Comparison of ENCODE assay signal across 35 cellular contexts in the genomic region with DNA sequence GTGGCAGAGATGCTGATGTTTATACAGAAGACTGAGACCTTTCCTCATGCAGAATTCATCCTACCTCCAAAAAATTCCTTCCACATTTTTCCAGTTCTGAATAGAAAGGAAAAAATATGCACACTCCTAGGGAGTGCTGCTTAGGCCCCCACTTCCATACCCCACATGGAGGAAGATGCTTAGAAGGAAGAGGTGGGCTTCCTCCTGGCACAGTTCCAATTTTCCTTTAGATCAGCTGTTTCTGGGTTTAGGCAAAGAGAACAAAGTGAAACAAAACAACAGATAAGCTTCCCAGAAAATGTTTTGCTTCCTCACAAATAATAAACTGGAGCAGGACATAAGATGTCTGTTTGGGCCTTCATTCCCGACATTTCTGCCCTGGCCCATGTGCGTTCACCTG.
A peak's percentile ranks its signal among the peaks of the same experiment; 100 is the strongest.
DNase-seq lines count a peak whose midpoint lies in the region; ATAC-seq, FAIRE-seq and TF ChIP-seq lines count a peak whose summit lies in the region.
"Had no signal": no experiment of that assay in that cellular context is flagged by ENCODE, and none has a peak within 500 bp of the region (broad histone marks: within the 10 kb centered on the region; RNA-seq: fewer than 3 reads in every experiment).

No MANE protein-coding gene starts in this region.

- H3K27me3 Mint-ChIP-seq in effector memory CD8-positive, alpha-beta T cell: peaks cover 4 to 10% of the 10 kb centered on the region in 2 donors
- H3K27me3 Mint-ChIP-seq: activated CD4-positive, alpha-beta T cell treated with anti-CD3 and anti-CD28 coated beads, Interleukin-2, amount 10 ng/mL, durations not matched to agents 24 days and 14 days; IgD-negative memory B cell; stimulated activated naive B cell treated with anti-CD40 and anti-IgM and Interleukin-4, amounts not matched to agents 10 μg/mL and 1 μg/mL and 100 μg/mL, for 72 hours had no signal

- no peak overlapping the region for H3K4me3 ChIP-seq in K562
- H3K4me3 ChIP-seq in HepG2 (replicated peaks in 1 of 3; ENCODE audit: insufficient read depth in 1 of 3, low read depth in 2 of 3, low read length in 3 of 3): no peak overlapping the region
- H3K4me3 ChIP-seq: body of pancreas, esophagus squamous epithelium, GM23338, pancreas had no signal

- TF ChIP-seq POLR2A in K562 (conservative IDR thresholded peaks at IDR 0.05) (no peak), HepG2 (IDR thresholded peaks at IDR 0.05; ENCODE audit: insufficient read depth in 1 of 2, low read depth in 2 of 2, low read length in 2 of 2) (no peak), GM12891 (IDR thresholded peaks at IDR 0.05; ENCODE audit: low read depth, low read length) (no peak)

- H4K20me1 ChIP-seq in K562 (replicated peaks; ENCODE audit: control insufficient read depth, insufficient read depth, low read length) (no peaks in the 10 kb centered on the region), HepG2 (ENCODE audit: insufficient read depth, low read length) (no peaks in the 10 kb centered on the region)

- H3K4me2 ChIP-seq in K562 (ENCODE audit: insufficient read depth, low read length) (no peak overlapping the region), HepG2 (ENCODE audit: low read depth, low read length) (no peak overlapping the region)
- H3K4me2 ChIP-seq: GM23338 had no signal

- no peak for TF ChIP-seq EP300 in K562 (IDR thresholded peaks at IDR 0.05; ENCODE audit: low read length)
- no peak for TF ChIP-seq EP300 in HepG2 (IDR thresholded peaks at IDR 0.05; ENCODE audit: low read depth in 2 of 2, low read length in 2 of 2)
- no peak for TF ChIP-seq EP300 in HepG2 (CRISPR knock-in tag; IDR thresholded peaks at IDR 0.05; ENCODE audit: borderline replicate concordance)

- FAIRE-seq in K562 (lab: Jason Lieb, UNC) (no peak), HepG2 (lab: Jason Lieb, UNC) (no peak), GM12891 (lab: Jason Lieb, UNC) (no peak)
- FAIRE-seq: colon, GM12892, pancreas had no signal

- CTCF ChIA-PET in K562 (lab: Yijun Ruan, JAX; ENCODE audit: low intra/inter-chr PET ratio): no interaction called here
- CTCF ChIA-PET in HepG2 (lab: Yijun Ruan, JAX; ENCODE audit: low intra/inter-chr PET ratio, low total read pairs): no interaction called here

- POLR2A ChIA-PET in K562 (lab: Yijun Ruan, JAX) (no interaction called here), HepG2 (lab: Yijun Ruan, JAX) (no interaction called here)

- TF ChIP-seq CTCF in K562 (IDR thresholded peaks at IDR 0.05 in 2 of 3, conservative IDR thresholded peaks at IDR 0.05 in 1 of 3; ENCODE audit: insufficient read depth in 2 of 3, low read depth in 1 of 3, low read length in 3 of 3) (no peak), HepG2 (CRISPR knock-in tag; IDR thresholded peaks at IDR 0.05) (no peak)

- H3K4me3 Mint-ChIP-seq in effector memory CD8-positive, alpha-beta T cell: no peak overlapping the region
- H3K4me3 Mint-ChIP-seq: activated CD4-positive, alpha-beta T cell treated with anti-CD3 and anti-CD28 coated beads, Interleukin-2, amount 10 ng/mL, durations not matched to agents 24 days and 14 days; activated T-cell treated with anti-CD3 and anti-CD28 coated beads, Interleukin-2, amount 50 U/mL, for 24 hours; CD8-positive, alpha-beta memory T cell; GM23338; IgD-negative memory B cell; natural killer cell treated with Interleukin-12 subunit alpha and Interleukin-12 subunit beta and Interleukin-15 and Interleukin-18, amount 100 ng/mL, for 72 hours; stimulated activated naive B cell treated with anti-CD40 and anti-IgM and Interleukin-4, amounts not matched to agents 10 μg/mL and 1 μg/mL and 100 μg/mL, for 72 hours had no signal

- ATAC-seq in K562: no peak
- ATAC-seq in HepG2: no peak
- no peak for ATAC-seq in HG02678 (IDR thresholded peaks at IDR 0.05; ENCODE audit: unreplicated experiment)
- ATAC-seq in effector memory CD8-positive, alpha-beta T cell (replicated peaks): no peak
- ATAC-seq: body of pancreas; GM23338; left colon; natural killer cell treated with Interleukin-12 subunit alpha and Interleukin-12 subunit beta and Interleukin-15 and Interleukin-18, amount 100 ng/mL, for 72 hours; pancreas; sciatic nerve; stimulated activated naive B cell treated with anti-CD40 and anti-IgM and Interleukin-4, amounts not matched to agents 10 μg/mL and 1 μg/mL and 100 μg/mL, for 72 hours had no signal

- BruUV-seq in K562 (replicated peaks; lab: Mats Ljungman, UMichigan): no TSS peak
- BruUV-seq in HepG2 (replicated peaks; lab: Mats Ljungman, UMichigan): TSS peak; percentile 18

- H3K27me3 ChIP-seq in K562 (ENCODE audit: control insufficient read depth in 2 of 2, insufficient read depth in 2 of 2, low read length in 2 of 2): peaks cover 4 to 19% of the 10 kb centered on the region in 2 experiments; a peak in 4 of 5 replicates
- H3K27me3 ChIP-seq in HepG2 (ENCODE audit: control insufficient read depth in 1 of 2, insufficient read depth in 2 of 2, low read length in 2 of 2): no peaks in the 10 kb centered on the region
- H3K27me3 ChIP-seq: body of pancreas, pancreas had no signal

- H3K9me3 ChIP-seq in K562 (replicated peaks; ENCODE audit: control insufficient read depth, insufficient read depth, low read depth, low read length) (no peaks in the 10 kb centered on the region), HepG2 (ENCODE audit: low read length) (no peaks in the 10 kb centered on the region)
- H3K9me3 ChIP-seq: body of pancreas, esophagus squamous epithelium, pancreas had no signal

- no peak overlapping the region for H3K27ac Mint-ChIP-seq in effector memory CD8-positive, alpha-beta T cell
- H3K27ac Mint-ChIP-seq: activated CD4-positive, alpha-beta T cell treated with anti-CD3 and anti-CD28 coated beads, Interleukin-2, amount 10 ng/mL, durations not matched to agents 24 days and 14 days; activated T-cell treated with anti-CD3 and anti-CD28 coated beads, Interleukin-2, amount 50 U/mL, for 24 hours; CD8-positive, alpha-beta memory T cell; GM23338; IgD-negative memory B cell; natural killer cell treated with Interleukin-12 subunit alpha and Interleukin-12 subunit beta and Interleukin-15 and Interleukin-18, amount 100 ng/mL, for 72 hours; stimulated activated naive B cell treated with anti-CD40 and anti-IgM and Interleukin-4, amounts not matched to agents 10 μg/mL and 1 μg/mL and 100 μg/mL, for 72 hours had no signal

- no peaks in the 10 kb centered on the region for H3K36me3 ChIP-seq in K562 (ENCODE audit: control insufficient read depth, insufficient read depth, low read length)
- H3K36me3 ChIP-seq in HepG2 (replicated peaks in 1 of 2; ENCODE audit: control insufficient read depth in 1 of 2, insufficient read depth in 2 of 2, low read length in 2 of 2): peaks cover 31 to 62% of the 10 kb centered on the region in 2 experiments
- H3K36me3 ChIP-seq: esophagus squamous epithelium, pancreas had no signal

- H2AFZ ChIP-seq in K562 (ENCODE audit: low read depth, low read length) (no peak overlapping the region), HepG2 (ENCODE audit: low read length) (no peak overlapping the region)
- H2AFZ ChIP-seq: GM23338 had no signal

- intact Hi-C loops in K562 (cut with micrococcal nuclease): no loop called here
- intact Hi-C loops in HepG2 (cut with micrococcal nuclease; ENCODE audit: unreplicated experiment): no loop called here

- H3K9me1 ChIP-seq in K562 (ENCODE audit: control insufficient read depth, insufficient read depth, low read length): no peaks in the 10 kb centered on the region

- DNase-seq in NCI-H82 (lab: John Stamatoyannopoulos, UW): peak; percentile 39
- DNase-seq in NCI-H82 treated with DMSO at 0.1 percent for 48 hours (lab: John Stamatoyannopoulos, UW; ENCODE audit: unreplicated experiment): no peak
- DNase-seq in K562 (ENCODE audit: extremely low read depth in 1 of 4, low spot score in 3 of 4): no peak
- DNase-seq in HepG2 (ENCODE audit: low spot score): no peak
- DNase-seq in substantia nigra (lab: John Stamatoyannopoulos, UW): no peak
- DNase-seq in GM12891 (ENCODE audit: insufficient read length, low spot score): no peak
- no peak for DNase-seq in effector memory CD8-positive, alpha-beta T cell
- DNase-seq: activated CD4-positive, alpha-beta T cell treated with anti-CD3 and anti-CD28 coated beads, Interleukin-2, amount 10 ng/mL, durations not matched to agents 24 days and 14 days; activated gamma-delta T cell treated with Interleukin-2 at 50 U/mL for 16 hours; activated T-cell treated with anti-CD3 and anti-CD28 coated beads, Interleukin-2, amount 50 U/mL, for 24 hours; body of pancreas; CD8-positive, alpha-beta memory T cell; esophagus squamous epithelium; foreskin melanocyte; left colon; NCI-H1092 treated with DMSO at 0.1 percent for 48 hours; NCI-H187 treated with DMSO at 0.1 percent for 48 hours; NCI-H2171 treated with DMSO at 0.1 percent for 48 hours; NCI-H510A treated with DMSO at 0.1 percent for 48 hours; NK-92 treated with Interleukin-12 subunit alpha and Interleukin-12 subunit beta, amount 100 ng/mL, for 24 hours; pancreas; SHP77; stimulated activated CD4-positive, alpha-beta T cell treated with anti-CD3 and anti-CD28 coated beads, Interleukin-4, amount 100 ng/mL, for 4 hours; stimulated activated naive B cell treated with anti-CD40 and anti-IgM and Interleukin-4, amounts not matched to agents 10 μg/mL and 1 μg/mL and 100 μg/mL, for 72 hours; SW 1271; T-helper 9 cell had no signal

- H3K79me2 ChIP-seq in K562 (ENCODE audit: control insufficient read depth, insufficient read depth, low read length) (no peaks in the 10 kb centered on the region), HepG2 (ENCODE audit: insufficient read depth, low read length) (peaks cover 10% of the 10 kb centered on the region)

- H3K27ac ChIP-seq in K562 (ENCODE audit: extremely low read depth, low read depth, low read length) (no peak overlapping the region), HepG2 (ENCODE audit: extremely low read length, insufficient read depth, low read length) (no peak overlapping the region), substantia nigra (ENCODE audit: low read depth, low read length, poor library complexity, severe bottlenecking) (peak overlapping the region; percentile 89)
- H3K27ac ChIP-seq: 22Rv1, body of pancreas, esophagus squamous epithelium, pancreas, VCaP had no signal

- H3K4me1 ChIP-seq in K562 (replicated peaks in 1 of 2; ENCODE audit: control insufficient read depth in 2 of 2, insufficient read depth in 2 of 2, low read length in 2 of 2): no peaks in the 10 kb centered on the region
- H3K4me1 ChIP-seq in HepG2 (ENCODE audit: insufficient read depth, low read length): peaks cover 32% of the 10 kb centered on the region

- in situ Hi-C loops in K562 (cut with MboI): no loop called here
- in situ Hi-C loops in HepG2 (cut with HindIII; ENCODE audit: extremely low pct_ligation_motif_present, low pct_unique_long_range_greater_than_20kb): no loop called here

- WGBS in K562 (ENCODE audit: insufficient coverage, low coverage, missing lambda C conversion rate): 0% methylated on average over 2 of the region's 2 CpGs
- WGBS in HepG2 (ENCODE audit: low lambda C conversion rate): 97% methylated on average over 2 of the region's 2 CpGs

- H3K9ac ChIP-seq in K562 (ENCODE audit: insufficient read depth in 1 of 2, low read depth in 2 of 2, low read length in 2 of 2): no peak overlapping the region
- H3K9ac ChIP-seq in HepG2 (ENCODE audit: insufficient read depth, low read depth, low read length): no peak overlapping the region

- H3K36me3 Mint-ChIP-seq in effector memory CD8-positive, alpha-beta T cell (ENCODE audit: insufficient read depth): no peaks in the 10 kb centered on the region
- H3K36me3 Mint-ChIP-seq: CD8-positive, alpha-beta memory T cell; natural killer cell treated with Interleukin-12 subunit alpha and Interleukin-12 subunit beta and Interleukin-15 and Interleukin-18, amount 100 ng/mL, for 72 hours had no signal

- H3K4me1 Mint-ChIP-seq in effector memory CD8-positive, alpha-beta T cell (ENCODE audit: low read depth in 2 of 2): no peaks in the 10 kb centered on the region
- H3K4me1 Mint-ChIP-seq: activated CD4-positive, alpha-beta T cell treated with anti-CD3 and anti-CD28 coated beads, Interleukin-2, amount 10 ng/mL, durations not matched to agents 24 days and 14 days; CD8-positive, alpha-beta memory T cell had no signal

- TF ChIP-seq RAD21 in K562 (CRISPR knock-in tag; conservative IDR thresholded peaks at IDR 0.05 in 1 of 2, IDR thresholded peaks at IDR 0.05 in 1 of 2) (no peak), HepG2 (CRISPR knock-in tag; IDR thresholded peaks at IDR 0.05) (no peak)

- H3K9me3 Mint-ChIP-seq in effector memory CD8-positive, alpha-beta T cell: no peaks in the 10 kb centered on the region
- H3K9me3 Mint-ChIP-seq: activated CD4-positive, alpha-beta T cell treated with anti-CD3 and anti-CD28 coated beads, Interleukin-2, amount 10 ng/mL, durations not matched to agents 24 days and 14 days; activated T-cell treated with anti-CD3 and anti-CD28 coated beads, Interleukin-2, amount 50 U/mL, for 24 hours; CD8-positive, alpha-beta memory T cell; GM23338; IgD-negative memory B cell; natural killer cell treated with Interleukin-12 subunit alpha and Interleukin-12 subunit beta and Interleukin-15 and Interleukin-18, amount 100 ng/mL, for 72 hours; stimulated activated naive B cell treated with anti-CD40 and anti-IgM and Interleukin-4, amounts not matched to agents 10 μg/mL and 1 μg/mL and 100 μg/mL, for 72 hours had no signal
